ENCODE assay signal across 8 cellular contexts in the genomic region with DNA sequence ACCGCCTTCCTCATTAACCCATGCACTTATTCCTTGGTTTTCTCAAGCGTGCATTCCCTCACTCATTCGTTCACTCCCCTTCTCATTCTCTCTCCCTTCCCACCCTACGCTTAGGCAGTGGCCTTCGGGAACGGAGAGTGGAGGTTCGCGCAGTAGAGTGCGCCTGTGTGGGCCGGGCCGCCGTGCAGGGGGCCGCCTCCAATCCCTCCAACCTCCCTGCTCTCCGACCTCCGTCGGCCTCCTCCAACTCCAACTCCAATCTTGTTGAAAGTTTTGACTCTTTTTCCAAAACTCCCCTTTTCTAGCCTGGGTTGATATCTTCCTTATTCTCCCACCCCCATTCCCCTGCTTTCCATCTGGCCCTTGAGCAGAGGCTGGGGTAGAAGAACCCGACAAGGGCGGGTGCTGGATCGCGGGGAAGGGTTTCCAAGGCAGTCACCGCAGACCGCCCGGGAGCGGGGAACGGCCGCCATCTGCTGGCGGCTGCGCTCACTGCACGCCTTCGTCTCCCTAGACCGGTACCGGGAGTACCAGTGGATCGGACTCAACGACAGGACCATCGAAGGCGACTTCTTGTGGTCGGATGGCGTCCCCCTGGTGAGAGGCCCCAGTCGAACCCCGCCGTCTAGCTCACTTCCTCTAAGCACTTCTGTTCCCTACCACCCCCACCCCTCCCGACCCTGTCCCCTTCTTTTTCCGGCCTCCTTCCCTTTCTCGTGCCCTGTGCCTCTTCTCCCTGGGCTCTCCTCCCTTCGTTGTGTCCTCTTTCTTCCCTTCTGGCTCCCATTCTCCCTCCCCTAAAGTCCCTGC. TPM values are rescaled to one million over a fixed set of nuclear protein-coding genes. Genes with fewer than 3 reads are reported as not detected.
A peak's percentile ranks its signal among the peaks of the same experiment; 100 is the strongest.
DNase-seq lines count a peak whose midpoint lies in the region; ATAC-seq and TF ChIP-seq lines count a peak whose summit lies in the region.

No MANE protein-coding gene starts in this region.

- TF ChIP-seq CTCF in BJ (IDR thresholded peaks at IDR 0.05; ENCODE audit: insufficient read depth, low read depth, low read length) = peak; percentile 99
- TF ChIP-seq CTCF in HFF-Myc (IDR thresholded peaks at IDR 0.05; ENCODE audit: low read depth, low read length, missing control alignments) = peak; percentile 94
- TF ChIP-seq CTCF in fibroblast of pulmonary artery (IDR thresholded peaks at IDR 0.05; ENCODE audit: low read length, missing control alignments) = peak; percentile 96
- TF ChIP-seq CTCF in natural killer cell (IDR thresholded peaks at IDR 0.05) = peak; percentile 91

- H3K9me3 Mint-ChIP-seq in natural killer cell = no peaks in the 10 kb centered on the region
- H3K9me3 Mint-ChIP-seq in stimulated activated naive B cell treated with anti-CD40 and anti-IgM and Interleukin-4, amounts not matched to agents 10 μg/mL and 1 μg/mL and 100 μg/mL, for 72 hours = no peaks in the 10 kb centered on the region

- H3K36me3 ChIP-seq in BJ (ENCODE audit: control insufficient read depth, insufficient read depth, low read length) = no peaks in the 10 kb centered on the region

- CTCF ChIA-PET in BJ (lab: Yijun Ruan, JAX) = interaction anchor here (0.6 to 18.8 kb wide), 19 partner anchors 8 to 272 kb away, joined by 3 to 548 read pairs (median 4); partner anchors contain the start of genes BCAN, HAPLN2 and NES

- H3K27me3 ChIP-seq in BJ (ENCODE audit: control insufficient read depth, insufficient read depth, low read length) = peaks cover 22% of the 10 kb centered on the region

- intact Hi-C loops in natural killer cell (cut with micrococcal nuclease) = loop anchor here (2.0 kb wide), 1 partner anchor 31 kb away; no protein-coding TSS in a partner anchor

- peaks cover 50 to 58% of the 10 kb centered on the region in 2 donors for H3K4me1 Mint-ChIP-seq in natural killer cell
- peaks cover 60 to 61% of the 10 kb centered on the region in 2 donors for H3K4me1 Mint-ChIP-seq in stimulated activated naive B cell treated with anti-CD40 and anti-IgM and Interleukin-4, amounts not matched to agents 10 μg/mL and 1 μg/mL and 100 μg/mL, for 72 hours

- POLR2A ChIA-PET in BJ (lab: Charles Lee) = interaction anchor here (0.6 kb wide), 1 partner anchor 53 kb away, joined by 4 read pairs; no protein-coding TSS in a partner anchor

- no peak for DNase-seq in BJ (ENCODE audit: low read depth)
- DNase-seq in HFF-Myc (ENCODE audit: extremely low read depth, low read depth) = no peak
- peak; percentile 79 for DNase-seq in OCI-M1 (lab: John Stamatoyannopoulos, UW)
- DNase-seq in activated T-helper 1 cell treated with Interleukin-2 at 50 U/mL for 16 hours (ENCODE audit: low read depth) = peak; percentile 61
- peak; percentile 62 for DNase-seq in fibroblast of pulmonary artery (ENCODE audit: low read depth)
- DNase-seq in natural killer cell = peak; percentile 71
- peak; percentile 37 for DNase-seq in stimulated activated naive B cell treated with anti-CD40 and anti-IgM and Interleukin-4, amounts not matched to agents 10 μg/mL and 1 μg/mL and 100 μg/mL, for 72 hours

- no peaks in the 10 kb centered on the region for H3K36me3 Mint-ChIP-seq in natural killer cell
- H3K36me3 Mint-ChIP-seq in stimulated activated naive B cell treated with anti-CD40 and anti-IgM and Interleukin-4, amounts not matched to agents 10 μg/mL and 1 μg/mL and 100 μg/mL, for 72 hours = peaks cover 0 to 2% of the 10 kb centered on the region in 2 donors

- peaks cover 42% of the 10 kb centered on the region in 2 donors for H3K27me3 Mint-ChIP-seq in natural killer cell (ENCODE audit: low read depth in 2 of 2)
- peaks cover 63 to 64% of the 10 kb centered on the region in 2 donors for H3K27me3 Mint-ChIP-seq in stimulated activated naive B cell treated with anti-CD40 and anti-IgM and Interleukin-4, amounts not matched to agents 10 μg/mL and 1 μg/mL and 100 μg/mL, for 72 hours

- H3K4me3 ChIP-seq in BJ (ENCODE audit: low read depth, low read length) (peak overlapping the region; percentile 17), HFF-Myc (replicated peaks; ENCODE audit: low read depth, low read length) (peak overlapping the region; percentile 17), fibroblast of pulmonary artery (replicated peaks; ENCODE audit: low read depth, low read length) (peak overlapping the region; percentile 38)

- peak overlapping the region in 1 of 2 donors; percentile 82 for H3K27ac Mint-ChIP-seq in natural killer cell
- H3K27ac Mint-ChIP-seq in stimulated activated naive B cell treated with anti-CD40 and anti-IgM and Interleukin-4, amounts not matched to agents 10 μg/mL and 1 μg/mL and 100 μg/mL, for 72 hours = peak overlapping the region; percentile 89

- H3K4me3 Mint-ChIP-seq in natural killer cell = peak overlapping the region; percentile 84
- peak overlapping the region; percentile 82 to 83 for H3K4me3 Mint-ChIP-seq in stimulated activated naive B cell treated with anti-CD40 and anti-IgM and Interleukin-4, amounts not matched to agents 10 μg/mL and 1 μg/mL and 100 μg/mL, for 72 hours

- ATAC-seq in natural killer cell (peak; percentile 39 to 48 (median 39)), HG03095 (IDR thresholded peaks at IDR 0.05; ENCODE audit: unreplicated experiment) (no peak)
- peak; percentile 36 to 37 for ATAC-seq in stimulated activated naive B cell treated with anti-CD40 and anti-IgM and Interleukin-4, amounts not matched to agents 10 μg/mL and 1 μg/mL and 100 μg/mL, for 72 hours (replicated peaks)

RNA-seq across cellular contexts. Expression of gene BCAN, which starts 15.4 kb away (rescaled TPM):
- polyA plus RNA-seq in BJ (2011; rRNA removed) = 0.02 TPM in 1 of 2 replicates, not detected in the other
- not detected in 2 replicates for polyA minus RNA-seq in BJ (2011; rRNA and poly(A)+ RNA removed)
- under 1 TPM; 0.18 to 0.25 (median 0.19) TPM for total RNA-seq in natural killer cell

RNA-seq across cellular contexts. Expression of gene NES, which starts 19.8 kb away (rescaled TPM):
- polyA plus RNA-seq in BJ (2011; rRNA removed) = 15.0 and 17.5 TPM in 2 replicates
- 18.6 and 21.1 TPM in 2 replicates for polyA minus RNA-seq in BJ (2011; rRNA and poly(A)+ RNA removed)
- not detected for total RNA-seq in natural killer cell

RNA-seq across cellular contexts. Expression of gene HAPLN2, which starts 38.2 kb away (rescaled TPM):
- not detected in 2 replicates for polyA plus RNA-seq in BJ (2011; rRNA removed)
- polyA minus RNA-seq in BJ (2011; rRNA and poly(A)+ RNA removed) = not detected in 2 replicates
- not detected for total RNA-seq in natural killer cell

RNA-seq across cellular contexts. Expression of gene CRABP2, which starts 48.0 kb away (rescaled TPM):
- 52.8 and 75.9 TPM in 2 replicates for polyA plus RNA-seq in BJ (2011; rRNA removed)
- 10.0 and 18.5 TPM in 2 replicates for polyA minus RNA-seq in BJ (2011; rRNA and poly(A)+ RNA removed)
- total RNA-seq in natural killer cell = 1 to 10 TPM; 3.0 to 3.8 (median 3.0) TPM

RNA-seq across cellular contexts. Expression of gene GPATCH4, which starts 56.1 kb away (rescaled TPM):
- polyA plus RNA-seq in BJ (2011; rRNA removed) = 21.2 and 23.9 TPM in 2 replicates
- polyA minus RNA-seq in BJ (2011; rRNA and poly(A)+ RNA removed) = 11.4 and 11.5 TPM in 2 replicates
- total RNA-seq in natural killer cell = 10 to 100 TPM; 19.3 to 27.3 (median 22.1) TPM

Comparison
In these comparisons a context has a peak if more than half of its experiments do, and no peak if none do; other contexts are left out.
1. DNase-seq: peak in OCI-M1 (single experiment), activated T-helper 1 cell treated with Interleukin-2 at 50 U/mL for 16 hours (single experiment), fibroblast of pulmonary artery (single experiment), natural killer cell (single experiment) and stimulated activated naive B cell treated with anti-CD40 and anti-IgM and Interleukin-4, amounts not matched to agents 10 μg/mL and 1 μg/mL and 100 μg/mL, for 72 hours (single experiment); none in BJ (single experiment) and HFF-Myc (single experiment).
2. Peak in every context shown above with its lines, with median percentiles within 50 percentile points of each other: H3K4me3 ChIP-seq and CTCF ChIP-seq.